Comparison of ENCODE assay signal across 1 cellular context in genomic region chr4:12933760-12934221, GRCh38.
TF ChIP-seq lines count a peak whose summit lies in the region.

No MANE protein-coding gene starts in this region.

TF ChIP-seq in HepG2, 621 proteins besides CTCF, POLR2A, EP300 and RAD21 (continued from another document and continues in another):
- TF ChIP-seq TFE3 (CRISPR knock-in tag; IDR thresholded peaks at IDR 0.05), result peak; percentile 30; the same call in 1 of the 2 replicates
- TF ChIP-seq PATZ1 (CRISPR knock-in tag; IDR thresholded peaks at IDR 0.05), result peak; percentile 57
- TF ChIP-seq FOSL2 (CRISPR knock-in tag; IDR thresholded peaks at IDR 0.05), result peak; percentile 64
- TF ChIP-seq NBN (conservative IDR thresholded peaks at IDR 0.05), result no peak
- TF ChIP-seq TCF7L2 (IDR thresholded peaks at IDR 0.05; ENCODE audit: low read depth, low read length), result no peak
- TF ChIP-seq REST (IDR thresholded peaks at IDR 0.05; ENCODE audit: borderline replicate concordance in 1 of 2, low read depth in 1 of 2, low read length in 2 of 2), result peak in 1 of 2 experiments; percentile 56; a peak in 1 of 4 replicates
- TF ChIP-seq U2AF1 (optimal IDR thresholded peaks at IDR 0.05; ENCODE audit: low read depth, low read length), result no peak
- peak; percentile 30; the same call in 1 of the 2 replicates for TF ChIP-seq ZNF512B (CRISPR knock-in tag; IDR thresholded peaks at IDR 0.05; ENCODE audit: borderline replicate concordance)
- peak; percentile 88 for TF ChIP-seq ISL2 (CRISPR knock-in tag; IDR thresholded peaks at IDR 0.05)
- TF ChIP-seq ZNF674 (CRISPR knock-in tag; IDR thresholded peaks at IDR 0.05; ENCODE audit: low read depth), result no peak
- TF ChIP-seq ZBTB25 (CRISPR knock-in tag; IDR thresholded peaks at IDR 0.05), result peak; percentile 50; the same call in 1 of the 2 replicates
- peak; percentile 68; the same call in 1 of the 2 replicates for TF ChIP-seq ZBTB43 (CRISPR knock-in tag; conservative IDR thresholded peaks at IDR 0.05)
- no peak for TF ChIP-seq GTF3A (CRISPR knock-in tag; conservative IDR thresholded peaks at IDR 0.05)
- no peak for TF ChIP-seq TOPORS (CRISPR knock-in tag; IDR thresholded peaks at IDR 0.05)
- no peak for TF ChIP-seq ZNF251 (CRISPR knock-in tag; IDR thresholded peaks at IDR 0.05)
- peak; percentile 75 for TF ChIP-seq KAT8 (CRISPR knock-in tag; IDR thresholded peaks at IDR 0.05)
- TF ChIP-seq NR2F6 (IDR thresholded peaks at IDR 0.05), result peak; percentile 96
- TF ChIP-seq NR2F6 (CRISPR knock-in tag; IDR thresholded peaks at IDR 0.05), result peak; percentile 93
- TF ChIP-seq ATF2 (CRISPR knock-in tag; IDR thresholded peaks at IDR 0.05), result peak; percentile 63; the same call in 1 of the 2 replicates
- TF ChIP-seq SOX13 (IDR thresholded peaks at IDR 0.05), result peak; percentile 66; the same call in 1 of the 2 replicates
- TF ChIP-seq SOX13 (CRISPR knock-in tag; conservative IDR thresholded peaks at IDR 0.05 in 1 of 2, IDR thresholded peaks at IDR 0.05 in 1 of 2), result peak in 1 of 2 experiments; percentile 91; a peak in 2 of 4 replicates
- no peak for TF ChIP-seq DZIP1 (CRISPR knock-in tag; IDR thresholded peaks at IDR 0.05)
- peak; percentile 77; the same call in 1 of the 2 replicates for TF ChIP-seq SOX5 (CRISPR knock-in tag; IDR thresholded peaks at IDR 0.05; ENCODE audit: borderline replicate concordance)
- peak; percentile 91 for TF ChIP-seq ZNF644 (CRISPR knock-in tag; IDR thresholded peaks at IDR 0.05; ENCODE audit: low read depth)
- TF ChIP-seq ZHX2 (IDR thresholded peaks at IDR 0.05; ENCODE audit: low read depth), result no peak
- TF ChIP-seq ZHX2 (CRISPR knock-in tag; IDR thresholded peaks at IDR 0.05; ENCODE audit: borderline replicate concordance), result no peak
- TF ChIP-seq HNF1B (CRISPR knock-in tag; IDR thresholded peaks at IDR 0.05), result no peak
